Comparison of ENCODE assay signal across 8 cellular contexts in the genomic region with DNA sequence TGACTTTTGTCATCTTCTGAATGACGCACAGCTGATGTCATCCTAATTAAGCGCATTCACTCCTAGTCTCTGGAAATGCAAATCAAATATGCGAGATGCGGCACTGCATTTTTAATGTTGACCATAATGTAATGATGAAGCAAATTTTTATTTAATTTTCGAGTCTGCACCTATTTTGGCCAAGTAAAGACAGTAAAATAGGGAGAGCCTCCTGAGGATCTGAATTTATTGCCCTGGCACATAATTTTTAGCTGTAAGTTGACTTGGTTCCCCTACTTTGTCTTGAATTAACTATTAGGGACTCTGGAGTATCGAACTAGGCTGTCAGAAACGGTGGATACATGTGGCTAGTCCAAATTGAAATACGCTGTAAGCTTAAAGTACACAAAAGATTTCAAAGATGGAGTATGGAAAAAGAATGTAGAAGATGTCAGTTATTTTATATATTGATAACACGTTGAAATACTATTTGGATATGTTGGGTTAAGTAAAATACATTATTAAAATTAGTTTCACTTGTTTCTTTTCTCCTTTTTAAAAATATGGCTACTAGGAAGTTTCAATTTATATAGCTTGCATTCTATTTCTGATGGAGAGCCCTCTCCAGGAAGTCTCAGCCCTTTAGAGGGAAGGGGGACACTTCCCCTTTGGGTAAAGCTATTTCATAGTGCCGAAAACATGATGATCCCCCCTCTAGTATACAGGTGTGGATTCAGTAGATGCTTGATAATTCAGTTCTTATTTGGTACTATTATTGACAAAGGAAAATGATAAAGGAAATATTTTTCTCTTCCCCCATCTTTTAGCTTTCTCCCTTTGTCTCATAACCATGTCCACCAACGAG. TPM values are rescaled to one million over a fixed set of nuclear protein-coding genes. Genes with fewer than 3 reads are reported as not detected.
DNase-seq lines count a peak whose midpoint lies in the region; ATAC-seq and TF ChIP-seq lines count a peak whose summit lies in the region.

No MANE protein-coding gene starts in this region.

- peak; percentile 10 for ATAC-seq in HG03457 (IDR thresholded peaks at IDR 0.05; ENCODE audit: unreplicated experiment)
- no peak for ATAC-seq in lower lobe of right lung
- no peak for ATAC-seq in GM21390 (IDR thresholded peaks at IDR 0.05; ENCODE audit: unreplicated experiment)
- no peak for ATAC-seq in GM19023 (IDR thresholded peaks at IDR 0.05; ENCODE audit: unreplicated experiment)

- TF ChIP-seq CTCF in lower lobe of right lung (IDR thresholded peaks at IDR 0.05) = no peak
- peak in 1 of 4 experiments; percentile 3 for TF ChIP-seq CTCF in uterus (IDR thresholded peaks at IDR 0.05)

- DNase-seq in Ammon's horn (ENCODE audit: low spot score) = peak; percentile 47
- peak; percentile 10 for DNase-seq in astrocyte of the hippocampus (ENCODE audit: low read depth, low spot score)
- DNase-seq in lower lobe of right lung = no peak
- no peak for DNase-seq in uterus
- DNase-seq in effector CD4-positive, alpha-beta T cell = no peak

- H3K4me3 ChIP-seq in lower lobe of right lung = peak overlapping the region; percentile 100
- H3K4me3 ChIP-seq in uterus = peak overlapping the region; percentile 76 to 90

- TF ChIP-seq POLR2A in uterus (IDR thresholded peaks at IDR 0.05) = no peak

- H3K4me1 ChIP-seq in lower lobe of right lung = peaks cover 16% of the 10 kb centered on the region
- peaks cover 3 to 4% of the 10 kb centered on the region in 2 donors for H3K4me1 ChIP-seq in uterus

- H3K27ac ChIP-seq in lower lobe of right lung (peak overlapping the region; percentile 82), uterus (peak overlapping the region; percentile 71 to 75)

- H3K36me3 ChIP-seq in lower lobe of right lung = peaks cover 43% of the 10 kb centered on the region
- H3K36me3 ChIP-seq in uterus = no peaks in the 10 kb centered on the region

- H3K27me3 ChIP-seq in lower lobe of right lung (ENCODE audit: low read depth) (no peaks in the 10 kb centered on the region), uterus (no peaks in the 10 kb centered on the region)

- no peaks in the 10 kb centered on the region for H3K9me3 ChIP-seq in lower lobe of right lung
- no peaks in the 10 kb centered on the region for H3K9me3 ChIP-seq in uterus

- intact Hi-C loops in lower lobe of right lung (cut with DNase I) = no loop called here
- intact Hi-C loops in uterus (cut with DNase I; ENCODE audit: low total_unique reads) = no loop called here

RNA-seq across cellular contexts. Expression of a gene that starts 1.0 kb away (rescaled TPM):
- 23.4 TPM for total RNA-seq in lower lobe of right lung
- 10 to 100 TPM in 3 of 4 donors, 1 to 10 TPM in 1; 7.1 to 68.9 (median 39.2) TPM for total RNA-seq in uterus

RNA-seq across cellular contexts. Expression of a gene that starts 40.3 kb away (rescaled TPM):
- total RNA-seq in lower lobe of right lung = 7.4 TPM
- total RNA-seq in uterus = 10 to 100 TPM in 2 of 4 donors, 1 to 10 TPM in 2; 2.6 to 20.3 (median 7.6) TPM

Comparison
In these comparisons a context has a peak if more than half of its experiments do, and no peak if none do; other contexts are left out.
1. DNase-seq: peak in Ammon's horn (single experiment) and astrocyte of the hippocampus (single experiment); none in lower lobe of right lung (single experiment), uterus (0 of 2) and effector CD4-positive, alpha-beta T cell (single experiment).